In the genomic region with DNA sequence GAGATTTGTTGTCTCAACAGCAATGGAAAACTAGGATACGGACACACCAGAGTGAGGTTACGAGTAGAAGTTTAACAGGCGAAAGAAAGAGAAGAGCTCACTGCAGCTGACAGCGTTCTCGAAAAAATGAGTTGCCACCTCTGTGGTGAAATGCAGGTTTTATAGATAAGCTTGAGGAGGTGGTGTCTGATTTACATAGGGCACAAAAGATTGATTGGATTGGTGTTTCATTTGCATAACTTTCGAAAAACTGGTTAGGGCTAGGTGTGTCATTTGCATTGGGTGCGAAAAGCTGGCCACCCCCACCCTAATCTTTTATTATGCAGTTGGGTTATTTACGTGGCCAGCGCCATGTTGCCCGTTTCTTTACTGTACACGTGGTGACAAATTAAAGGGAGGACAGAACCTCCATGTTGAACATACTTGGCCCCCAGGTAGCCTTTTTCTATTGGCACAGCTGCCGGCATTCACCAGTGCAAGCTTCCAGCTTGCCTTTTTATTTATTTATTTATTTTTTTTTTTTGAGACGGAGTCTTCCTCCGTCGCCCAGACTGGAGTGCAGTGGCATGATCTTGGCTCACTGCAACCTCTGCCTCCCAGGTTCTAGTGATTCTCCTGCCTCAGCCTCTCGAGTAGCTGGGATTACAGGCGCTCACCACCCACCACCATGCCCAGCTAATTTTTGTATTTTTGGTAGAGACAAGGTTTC, we compare ENCODE assay signal across 1 cellular context.
TF ChIP-seq lines count a peak whose summit lies in the region.

No MANE protein-coding gene starts in this region.

TF ChIP-seq in K562, 482 proteins besides CTCF, POLR2A, EP300 and RAD21 (continued from another document and continues in another):
- TF ChIP-seq, protein P1, sequence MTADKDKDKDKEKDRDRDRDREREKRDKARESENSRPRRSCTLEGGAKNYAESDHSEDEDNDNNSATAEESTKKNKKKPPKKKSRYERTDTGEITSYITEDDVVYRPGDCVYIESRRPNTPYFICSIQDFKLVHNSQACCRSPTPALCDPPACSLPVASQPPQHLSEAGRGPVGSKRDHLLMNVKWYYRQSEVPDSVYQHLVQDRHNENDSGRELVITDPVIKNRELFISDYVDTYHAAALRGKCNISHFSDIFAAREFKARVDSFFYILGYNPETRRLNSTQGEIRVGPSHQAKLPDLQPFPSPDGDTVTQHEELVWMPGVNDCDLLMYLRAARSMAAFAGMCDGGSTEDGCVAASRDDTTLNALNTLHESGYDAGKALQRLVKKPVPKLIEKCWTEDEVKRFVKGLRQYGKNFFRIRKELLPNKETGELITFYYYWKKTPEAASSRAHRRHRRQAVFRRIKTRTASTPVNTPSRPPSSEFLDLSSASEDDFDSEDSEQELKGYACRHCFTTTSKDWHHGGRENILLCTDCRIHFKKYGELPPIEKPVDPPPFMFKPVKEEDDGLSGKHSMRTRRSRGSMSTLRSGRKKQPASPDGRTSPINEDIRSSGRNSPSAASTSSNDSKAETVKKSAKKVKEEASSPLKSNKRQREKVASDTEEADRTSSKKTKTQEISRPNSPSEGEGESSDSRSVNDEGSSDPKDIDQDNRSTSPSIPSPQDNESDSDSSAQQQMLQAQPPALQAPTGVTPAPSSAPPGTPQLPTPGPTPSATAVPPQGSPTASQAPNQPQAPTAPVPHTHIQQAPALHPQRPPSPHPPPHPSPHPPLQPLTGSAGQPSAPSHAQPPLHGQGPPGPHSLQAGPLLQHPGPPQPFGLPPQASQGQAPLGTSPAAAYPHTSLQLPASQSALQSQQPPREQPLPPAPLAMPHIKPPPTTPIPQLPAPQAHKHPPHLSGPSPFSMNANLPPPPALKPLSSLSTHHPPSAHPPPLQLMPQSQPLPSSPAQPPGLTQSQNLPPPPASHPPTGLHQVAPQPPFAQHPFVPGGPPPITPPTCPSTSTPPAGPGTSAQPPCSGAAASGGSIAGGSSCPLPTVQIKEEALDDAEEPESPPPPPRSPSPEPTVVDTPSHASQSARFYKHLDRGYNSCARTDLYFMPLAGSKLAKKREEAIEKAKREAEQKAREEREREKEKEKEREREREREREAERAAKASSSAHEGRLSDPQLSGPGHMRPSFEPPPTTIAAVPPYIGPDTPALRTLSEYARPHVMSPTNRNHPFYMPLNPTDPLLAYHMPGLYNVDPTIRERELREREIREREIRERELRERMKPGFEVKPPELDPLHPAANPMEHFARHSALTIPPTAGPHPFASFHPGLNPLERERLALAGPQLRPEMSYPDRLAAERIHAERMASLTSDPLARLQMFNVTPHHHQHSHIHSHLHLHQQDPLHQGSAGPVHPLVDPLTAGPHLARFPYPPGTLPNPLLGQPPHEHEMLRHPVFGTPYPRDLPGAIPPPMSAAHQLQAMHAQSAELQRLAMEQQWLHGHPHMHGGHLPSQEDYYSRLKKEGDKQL (CRISPR knock-in tag; IDR thresholded peaks at IDR 0.05; ENCODE audit: borderline replicate concordance), result no peak
- TF ChIP-seq SRF (CRISPR knock-in tag; IDR thresholded peaks at IDR 0.05) (no peak), FOXK1 (CRISPR knock-in tag; IDR thresholded peaks at IDR 0.05; ENCODE audit: borderline replicate concordance) (no peak), RBM22 (IDR thresholded peaks at IDR 0.05; ENCODE audit: low read depth, low read length, poor library complexity, severe bottlenecking) (no peak), NR4A1 (CRISPR knock-in tag; IDR thresholded peaks at IDR 0.05) (no peak), NR4A1 (tag; IDR thresholded peaks at IDR 0.05) (no peak), ZNF253 (CRISPR knock-in tag; conservative IDR thresholded peaks at IDR 0.05) (no peak), EHMT2 (IDR thresholded peaks at IDR 0.05) (no peak), XRCC4 (IDR thresholded peaks at IDR 0.05; ENCODE audit: extremely low read depth, insufficient read depth, insufficient read length) (no peak), ZNF77 (CRISPR knock-in tag; IDR thresholded peaks at IDR 0.05) (no peak), KLF1 (tag; IDR thresholded peaks at IDR 0.05) (no peak), RBM14 (IDR thresholded peaks at IDR 0.05; ENCODE audit: borderline replicate concordance, insufficient read depth, low read depth, low read length) (no peak), JUND (IDR thresholded peaks at IDR 0.05; ENCODE audit: borderline replicate concordance, low read depth, low read length) (0 out of 2 replicates have a peak, but pooled peaks have one; percentile 16), JUND (tag; IDR thresholded peaks at IDR 0.05; ENCODE audit: borderline replicate concordance, low read depth, low read length) (no peak), PHF21A (IDR thresholded peaks at IDR 0.05; ENCODE audit: borderline replicate concordance, low read depth) (no peak), CEBPB (tag; IDR thresholded peaks at IDR 0.05) (no peak; the same call in 1 of the 2 replicates), SETDB1 (IDR thresholded peaks at IDR 0.05; ENCODE audit: low read length) (no peak), SPI1 (IDR thresholded peaks at IDR 0.05; ENCODE audit: borderline replicate concordance, low read depth, low read length) (no peak), ZNF507 (tag; conservative IDR thresholded peaks at IDR 0.05) (no peak), PYGO2 (tag; IDR thresholded peaks at IDR 0.05) (peak; percentile 52; the same call in 1 of the 2 replicates), SRSF9 (IDR thresholded peaks at IDR 0.05; ENCODE audit: borderline replicate concordance, low read depth, low read length) (no peak), ZNF347 (CRISPR knock-in tag; IDR thresholded peaks at IDR 0.05; ENCODE audit: low read depth) (no peak), TEAD2 (tag; IDR thresholded peaks at IDR 0.05) (no peak)
- TF ChIP-seq, protein P2, sequence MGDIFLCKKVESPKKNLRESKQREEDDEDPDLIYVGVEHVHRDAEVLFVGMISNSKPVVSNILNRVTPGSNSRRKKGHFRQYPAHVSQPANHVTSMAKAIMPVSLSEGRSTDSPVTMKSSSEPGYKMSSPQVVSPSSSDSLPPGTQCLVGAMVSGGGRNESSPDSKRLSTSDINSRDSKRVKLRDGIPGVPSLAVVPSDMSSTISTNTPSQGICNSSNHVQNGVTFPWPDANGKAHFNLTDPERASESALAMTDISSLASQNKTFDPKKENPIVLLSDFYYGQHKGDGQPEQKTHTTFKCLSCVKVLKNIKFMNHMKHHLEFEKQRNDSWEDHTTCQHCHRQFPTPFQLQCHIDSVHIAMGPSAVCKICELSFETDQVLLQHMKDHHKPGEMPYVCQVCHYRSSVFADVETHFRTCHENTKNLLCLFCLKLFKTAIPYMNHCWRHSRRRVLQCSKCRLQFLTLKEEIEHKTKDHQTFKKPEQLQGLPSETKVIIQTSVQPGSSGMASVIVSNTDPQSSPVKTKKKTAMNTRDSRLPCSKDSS (IDR thresholded peaks at IDR 0.05; ENCODE audit: low read depth, partially characterized antibody), result no peak
- TF ChIP-seq, protein P3, sequence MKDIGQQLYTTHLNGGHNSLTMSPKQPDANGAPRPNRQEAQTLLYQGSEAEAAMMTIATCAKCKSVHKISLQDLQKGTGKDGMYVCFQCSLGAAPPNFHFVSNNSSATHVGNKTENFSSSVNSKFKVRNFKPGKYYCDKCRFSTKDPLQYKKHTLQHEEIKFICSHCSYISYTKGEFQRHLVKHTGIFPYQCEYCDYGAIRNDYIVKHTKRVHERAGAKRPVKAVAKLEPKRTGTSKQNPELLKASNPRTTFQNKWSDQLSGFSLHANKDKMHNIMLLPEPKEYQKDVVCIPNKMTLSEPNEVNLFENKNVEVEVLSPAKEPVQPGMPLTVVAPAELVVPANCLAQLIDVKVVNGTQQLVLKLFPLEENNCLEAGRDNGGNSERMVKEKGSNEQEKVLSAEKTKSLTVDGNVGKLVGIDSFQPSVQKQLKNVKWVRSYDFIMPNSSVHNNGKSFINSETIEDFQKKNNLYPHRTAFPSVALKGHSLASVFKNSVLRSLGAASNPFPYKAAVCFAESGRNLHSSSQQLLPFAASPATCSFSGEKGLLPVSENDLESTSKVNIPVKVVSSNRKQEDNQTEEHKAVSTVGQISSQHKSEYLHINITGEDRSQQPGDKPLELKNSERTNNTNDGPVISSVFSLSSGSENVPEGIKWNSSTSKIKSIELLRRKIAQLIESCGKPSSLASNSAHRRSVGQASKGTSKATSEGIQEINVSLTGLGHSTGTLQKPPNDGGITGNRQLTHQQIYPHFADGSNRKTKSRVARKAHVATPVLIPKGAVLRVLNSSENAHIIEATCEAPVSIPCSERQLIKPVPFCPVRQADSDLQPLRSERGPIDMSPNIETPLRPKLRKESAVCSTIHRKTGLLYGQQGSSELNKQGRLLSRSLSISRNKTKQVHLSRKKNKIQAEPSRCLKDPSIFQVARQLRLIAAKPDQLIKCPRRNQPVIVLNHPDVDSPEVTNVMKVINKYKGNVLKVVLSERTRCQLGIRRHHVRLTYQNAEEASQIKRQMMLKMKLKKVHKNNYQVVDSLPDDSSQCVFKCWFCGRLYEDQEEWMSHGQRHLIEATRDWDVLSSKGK (CRISPR knock-in tag; IDR thresholded peaks at IDR 0.05), result no peak
- TF ChIP-seq, protein P4, sequence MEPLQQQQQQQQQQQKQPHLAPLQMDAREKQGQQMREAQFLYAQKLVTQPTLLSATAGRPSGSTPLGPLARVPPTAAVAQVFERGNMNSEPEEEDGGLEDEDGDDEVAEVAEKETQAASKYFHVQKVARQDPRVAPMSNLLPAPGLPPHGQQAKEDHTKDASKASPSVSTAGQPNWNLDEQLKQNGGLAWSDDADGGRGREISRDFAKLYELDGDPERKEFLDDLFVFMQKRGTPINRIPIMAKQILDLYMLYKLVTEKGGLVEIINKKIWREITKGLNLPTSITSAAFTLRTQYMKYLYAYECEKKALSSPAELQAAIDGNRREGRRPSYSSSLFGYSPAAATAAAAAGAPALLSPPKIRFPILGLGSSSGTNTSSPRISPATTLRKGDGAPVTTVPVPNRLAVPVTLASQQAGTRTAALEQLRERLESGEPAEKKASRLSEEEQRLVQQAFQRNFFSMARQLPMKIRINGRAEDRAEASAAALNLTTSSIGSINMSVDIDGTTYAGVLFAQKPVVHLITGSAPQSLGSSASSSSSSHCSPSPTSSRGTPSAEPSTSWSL (CRISPR knock-in tag; IDR thresholded peaks at IDR 0.05; ENCODE audit: borderline replicate concordance), result no peak
- TF ChIP-seq, protein P5, sequence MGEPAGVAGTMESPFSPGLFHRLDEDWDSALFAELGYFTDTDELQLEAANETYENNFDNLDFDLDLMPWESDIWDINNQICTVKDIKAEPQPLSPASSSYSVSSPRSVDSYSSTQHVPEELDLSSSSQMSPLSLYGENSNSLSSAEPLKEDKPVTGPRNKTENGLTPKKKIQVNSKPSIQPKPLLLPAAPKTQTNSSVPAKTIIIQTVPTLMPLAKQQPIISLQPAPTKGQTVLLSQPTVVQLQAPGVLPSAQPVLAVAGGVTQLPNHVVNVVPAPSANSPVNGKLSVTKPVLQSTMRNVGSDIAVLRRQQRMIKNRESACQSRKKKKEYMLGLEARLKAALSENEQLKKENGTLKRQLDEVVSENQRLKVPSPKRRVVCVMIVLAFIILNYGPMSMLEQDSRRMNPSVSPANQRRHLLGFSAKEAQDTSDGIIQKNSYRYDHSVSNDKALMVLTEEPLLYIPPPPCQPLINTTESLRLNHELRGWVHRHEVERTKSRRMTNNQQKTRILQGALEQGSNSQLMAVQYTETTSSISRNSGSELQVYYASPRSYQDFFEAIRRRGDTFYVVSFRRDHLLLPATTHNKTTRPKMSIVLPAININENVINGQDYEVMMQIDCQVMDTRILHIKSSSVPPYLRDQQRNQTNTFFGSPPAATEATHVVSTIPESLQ (CRISPR knock-in tag; IDR thresholded peaks at IDR 0.05), result no peak
- TF ChIP-seq, protein P6, sequence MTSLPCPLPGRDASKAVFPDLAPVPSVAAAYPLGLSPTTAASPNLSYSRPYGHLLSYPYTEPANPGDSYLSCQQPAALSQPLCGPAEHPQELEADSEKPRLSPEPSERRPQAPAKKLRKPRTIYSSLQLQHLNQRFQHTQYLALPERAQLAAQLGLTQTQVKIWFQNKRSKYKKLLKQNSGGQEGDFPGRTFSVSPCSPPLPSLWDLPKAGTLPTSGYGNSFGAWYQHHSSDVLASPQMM (CRISPR knock-in tag; IDR thresholded peaks at IDR 0.05), result no peak
- TF ChIP-seq, protein P7, sequence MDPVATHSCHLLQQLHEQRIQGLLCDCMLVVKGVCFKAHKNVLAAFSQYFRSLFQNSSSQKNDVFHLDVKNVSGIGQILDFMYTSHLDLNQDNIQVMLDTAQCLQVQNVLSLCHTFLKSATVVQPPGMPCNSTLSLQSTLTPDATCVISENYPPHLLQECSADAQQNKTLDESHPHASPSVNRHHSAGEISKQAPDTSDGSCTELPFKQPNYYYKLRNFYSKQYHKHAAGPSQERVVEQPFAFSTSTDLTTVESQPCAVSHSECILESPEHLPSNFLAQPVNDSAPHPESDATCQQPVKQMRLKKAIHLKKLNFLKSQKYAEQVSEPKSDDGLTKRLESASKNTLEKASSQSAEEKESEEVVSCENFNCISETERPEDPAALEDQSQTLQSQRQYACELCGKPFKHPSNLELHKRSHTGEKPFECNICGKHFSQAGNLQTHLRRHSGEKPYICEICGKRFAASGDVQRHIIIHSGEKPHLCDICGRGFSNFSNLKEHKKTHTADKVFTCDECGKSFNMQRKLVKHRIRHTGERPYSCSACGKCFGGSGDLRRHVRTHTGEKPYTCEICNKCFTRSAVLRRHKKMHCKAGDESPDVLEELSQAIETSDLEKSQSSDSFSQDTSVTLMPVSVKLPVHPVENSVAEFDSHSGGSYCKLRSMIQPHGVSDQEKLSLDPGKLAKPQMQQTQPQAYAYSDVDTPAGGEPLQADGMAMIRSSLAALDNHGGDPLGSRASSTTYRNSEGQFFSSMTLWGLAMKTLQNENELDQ (CRISPR knock-in tag; IDR thresholded peaks at IDR 0.05; ENCODE audit: borderline replicate concordance), result no peak
- TF ChIP-seq, protein P8, sequence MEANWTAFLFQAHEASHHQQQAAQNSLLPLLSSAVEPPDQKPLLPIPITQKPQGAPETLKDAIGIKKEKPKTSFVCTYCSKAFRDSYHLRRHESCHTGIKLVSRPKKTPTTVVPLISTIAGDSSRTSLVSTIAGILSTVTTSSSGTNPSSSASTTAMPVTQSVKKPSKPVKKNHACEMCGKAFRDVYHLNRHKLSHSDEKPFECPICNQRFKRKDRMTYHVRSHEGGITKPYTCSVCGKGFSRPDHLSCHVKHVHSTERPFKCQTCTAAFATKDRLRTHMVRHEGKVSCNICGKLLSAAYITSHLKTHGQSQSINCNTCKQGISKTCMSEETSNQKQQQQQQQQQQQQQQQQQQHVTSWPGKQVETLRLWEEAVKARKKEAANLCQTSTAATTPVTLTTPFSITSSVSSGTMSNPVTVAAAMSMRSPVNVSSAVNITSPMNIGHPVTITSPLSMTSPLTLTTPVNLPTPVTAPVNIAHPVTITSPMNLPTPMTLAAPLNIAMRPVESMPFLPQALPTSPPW (CRISPR knock-in tag; IDR thresholded peaks at IDR 0.05), result 0 out of 2 replicates have a peak, but pooled peaks have one; percentile 22
